19 cellular contexts compared by ENCODE assay signal in genomic region chrX:145816607-145817298, GRCh38. TPM values are rescaled to one million over a fixed set of nuclear protein-coding genes. Genes with fewer than 3 reads are reported as not detected.
A peak's percentile ranks its signal among the peaks of the same experiment; 100 is the strongest.
DNase-seq lines count a peak whose midpoint lies in the region; ATAC-seq and TF ChIP-seq lines count a peak whose summit lies in the region.
"Had no signal": no experiment of that assay in that cellular context is flagged by ENCODE, and none has a peak within 500 bp of the region (broad histone marks: within the 10 kb centered on the region; RNA-seq: fewer than 3 reads in every experiment).

No MANE protein-coding gene starts in this region.

- no peak overlapping the region for H3K27ac Mint-ChIP-seq in T-helper 1 cell treated with Interleukin-12 subunit alpha and Interleukin-12 subunit beta and Interleukin-4 antibody, amounts not matched to agents 30 μg/mL and 1 μg/mL, for 36 hours
- H3K27ac Mint-ChIP-seq in endothelial cell (ENCODE audit: unreplicated experiment) (no peak overlapping the region), nephron (peak overlapping the region in 2 of 3 experiments; percentile 10 to 69), type B pancreatic cell (no peak overlapping the region)
- H3K27ac Mint-ChIP-seq: activated T-helper 17 cell treated with anti-CD3 and anti-CD28 coated beads, Interleukin-2, amount 50 U/mL, for 72 hours; B cell; memory B cell; T-helper 2 cell treated with Interferon-gamma antibody and Interleukin-4, amounts not matched to agents 5 μg/mL and 100 μg/mL, for 36 hours had no signal

- intact Hi-C loops in sciatic nerve (cut with DNase I): no loop called here

- no peaks in the 10 kb centered on the region for H3K9me3 Mint-ChIP-seq in T-helper 1 cell treated with Interleukin-12 subunit alpha and Interleukin-12 subunit beta and Interleukin-4 antibody, amounts not matched to agents 30 μg/mL and 1 μg/mL, for 36 hours
- H3K9me3 Mint-ChIP-seq in endothelial cell (ENCODE audit: unreplicated experiment) (peaks cover 5% of the 10 kb centered on the region), nephron (peaks cover 14% of the 10 kb centered on the region), type B pancreatic cell (peaks cover 3% of the 10 kb centered on the region)
- H3K9me3 Mint-ChIP-seq: activated T-helper 17 cell treated with anti-CD3 and anti-CD28 coated beads, Interleukin-2, amount 50 U/mL, for 72 hours; memory B cell; T-helper 2 cell treated with Interferon-gamma antibody and Interleukin-4, amounts not matched to agents 5 μg/mL and 100 μg/mL, for 36 hours had no signal

- H3K27me3 Mint-ChIP-seq in T-helper 1 cell treated with Interleukin-12 subunit alpha and Interleukin-12 subunit beta and Interleukin-4 antibody, amounts not matched to agents 30 μg/mL and 1 μg/mL, for 36 hours (ENCODE audit: low read depth): peaks cover 28% of the 10 kb centered on the region
- H3K27me3 Mint-ChIP-seq in endothelial cell (ENCODE audit: unreplicated experiment) (peaks cover 6% of the 10 kb centered on the region), nephron (ENCODE audit: low read depth) (peaks cover 74% of the 10 kb centered on the region), type B pancreatic cell (peaks cover 69% of the 10 kb centered on the region)

- TF ChIP-seq CTCF in endothelial cell (IDR thresholded peaks at IDR 0.05; ENCODE audit: unreplicated experiment) (no peak), nephron (IDR thresholded peaks at IDR 0.05; ENCODE audit: unreplicated experiment in 3 of 3) (no peak), type B pancreatic cell (conservative IDR thresholded peaks at IDR 0.05) (no peak)

- ATAC-seq in sciatic nerve: no peak
- ATAC-seq: activated T-helper 17 cell treated with anti-CD3 and anti-CD28 coated beads, Interleukin-2, amount 50 U/mL, for 72 hours had no signal

- H3K36me3 Mint-ChIP-seq in T-helper 1 cell treated with Interleukin-12 subunit alpha and Interleukin-12 subunit beta and Interleukin-4 antibody, amounts not matched to agents 30 μg/mL and 1 μg/mL, for 36 hours (ENCODE audit: low read depth): peaks cover 1% of the 10 kb centered on the region
- peaks cover 4% of the 10 kb centered on the region for H3K36me3 Mint-ChIP-seq in endothelial cell (ENCODE audit: low read depth, unreplicated experiment)
- H3K36me3 Mint-ChIP-seq in nephron (ENCODE audit: low read depth): no peaks in the 10 kb centered on the region
- no peaks in the 10 kb centered on the region for H3K36me3 Mint-ChIP-seq in type B pancreatic cell
- H3K36me3 Mint-ChIP-seq: memory B cell had no signal

- H3K4me3 Mint-ChIP-seq in T-helper 1 cell treated with Interleukin-12 subunit alpha and Interleukin-12 subunit beta and Interleukin-4 antibody, amounts not matched to agents 30 μg/mL and 1 μg/mL, for 36 hours: peak overlapping the region; percentile 7
- H3K4me3 Mint-ChIP-seq in endothelial cell (ENCODE audit: unreplicated experiment) (peak overlapping the region; percentile 67), nephron (peak overlapping the region; percentile 74 to 80 (median 79)), type B pancreatic cell (peak overlapping the region; percentile 80)
- H3K4me3 Mint-ChIP-seq: activated T-helper 17 cell treated with anti-CD3 and anti-CD28 coated beads, Interleukin-2, amount 50 U/mL, for 72 hours; B cell; memory B cell; T-helper 2 cell treated with Interferon-gamma antibody and Interleukin-4, amounts not matched to agents 5 μg/mL and 100 μg/mL, for 36 hours had no signal

- DNase-seq in T-helper 1 cell (no peak), endothelial cell (ENCODE audit: low spot score) (no peak), type B pancreatic cell (ENCODE audit: extremely low spot score, unreplicated experiment) (no peak), HuH-7.5 (ENCODE audit: low spot score) (no peak), middle frontal gyrus (ENCODE audit: extremely low spot score, low spot score) (no peak), sciatic nerve (ENCODE audit: low spot score) (no peak)
- DNase-seq: adrenal gland; Caco-2; IMR-90; NCI-H1930; right lobe of liver; stimulated activated CD4-positive, alpha-beta T cell treated with anti-CD3 and anti-CD28 coated beads, Interleukin-2, amount 100 ng/mL, for 24 hours had no signal

- no peaks in the 10 kb centered on the region for H3K4me1 Mint-ChIP-seq in T-helper 1 cell treated with Interleukin-12 subunit alpha and Interleukin-12 subunit beta and Interleukin-4 antibody, amounts not matched to agents 30 μg/mL and 1 μg/mL, for 36 hours (ENCODE audit: low read depth)
- H3K4me1 Mint-ChIP-seq in endothelial cell (ENCODE audit: unreplicated experiment) (peaks cover 11% of the 10 kb centered on the region), nephron (peaks cover 11% of the 10 kb centered on the region), type B pancreatic cell (ENCODE audit: unreplicated experiment) (no peaks in the 10 kb centered on the region)
- H3K4me1 Mint-ChIP-seq: activated T-helper 17 cell treated with anti-CD3 and anti-CD28 coated beads, Interleukin-2, amount 50 U/mL, for 72 hours; B cell; memory B cell had no signal

RNA-seq across cellular contexts. Expression of gene SLITRK2, which starts 0.9 kb away (rescaled TPM):
- total RNA-seq in endothelial cell (ENCODE audit: unreplicated experiment) (0.10 TPM), type B pancreatic cell (ENCODE audit: low replicate concordance) (4.9 and 5.4 TPM in 2 replicates), sciatic nerve (10.8 TPM)
- total RNA-seq: activated T-helper 17 cell treated with anti-CD3 and anti-CD28 coated beads, Interleukin-2, amount 50 U/mL, for 72 hours; B cell; Caco-2; IMR-90; SJSA1 had no signal

Comparison
In these comparisons a context has a peak if more than half of its experiments do, and no peak if none do; other contexts are left out.
1. H3K27ac Mint-ChIP-seq: peak in nephron (2 of 3); none in T-helper 1 cell treated with Interleukin-12 subunit alpha and Interleukin-12 subunit beta and Interleukin-4 antibody, amounts not matched to agents 30 μg/mL and 1 μg/mL, for 36 hours (single experiment), endothelial cell (single experiment) and type B pancreatic cell (single experiment).
2. H3K4me3 Mint-ChIP-seq: peak in every context shown above with its lines; median percentile 80 in type B pancreatic cell; 79 in nephron; 67 in endothelial cell; 7 in T-helper 1 cell treated with Interleukin-12 subunit alpha and Interleukin-12 subunit beta and Interleukin-4 antibody, amounts not matched to agents 30 μg/mL and 1 μg/mL, for 36 hours.